ENCODE assay signal across 9 cellular contexts in genomic region chr17:50564916-50565315, GRCh38. TPM values are rescaled to one million over a fixed set of nuclear protein-coding genes. Genes with fewer than 3 reads are reported as not detected.
A peak's percentile ranks its signal among the peaks of the same experiment; 100 is the strongest.
DNase-seq lines count a peak whose midpoint lies in the region; ATAC-seq, FAIRE-seq and TF ChIP-seq lines count a peak whose summit lies in the region.
"Had no signal": no experiment of that assay in that cellular context is flagged by ENCODE, and none has a peak within 500 bp of the region (broad histone marks: within the 10 kb centered on the region; RNA-seq: fewer than 3 reads in every experiment).

No MANE protein-coding gene starts in this region.

- no peaks in the 10 kb centered on the region for H3K9me3 Mint-ChIP-seq in stimulated activated naive B cell treated with anti-CD40 and anti-IgM and Interleukin-4, amounts not matched to agents 10 μg/mL and 1 μg/mL and 100 μg/mL, for 72 hours
- H3K9me3 Mint-ChIP-seq in activated CD8-positive, alpha-beta memory T cell treated with anti-CD3 and anti-CD28 coated beads, Interleukin-2, amount 10 ng/mL, durations not matched to agents 7 days and 5 days (ENCODE audit: low read depth): no peaks in the 10 kb centered on the region
- H3K9me3 Mint-ChIP-seq: activated T-helper 17 cell treated with anti-CD3 and anti-CD28 coated beads, Interleukin-2, amount 50 U/mL, for 72 hours had no signal

- peaks cover 65 to 78% of the 10 kb centered on the region in 2 donors for H3K27me3 Mint-ChIP-seq in stimulated activated naive B cell treated with anti-CD40 and anti-IgM and Interleukin-4, amounts not matched to agents 10 μg/mL and 1 μg/mL and 100 μg/mL, for 72 hours
- H3K27me3 Mint-ChIP-seq in activated CD8-positive, alpha-beta memory T cell treated with anti-CD3 and anti-CD28 coated beads, Interleukin-2, amount 10 ng/mL, durations not matched to agents 7 days and 5 days: peaks cover 61% of the 10 kb centered on the region

- H4K20me1 ChIP-seq in endothelial cell of umbilical vein (replicated peaks; ENCODE audit: control insufficient read depth, extremely low read depth, insufficient read depth, low read length): no peaks in the 10 kb centered on the region

- no peaks in the 10 kb centered on the region for H3K36me3 ChIP-seq in endothelial cell of umbilical vein (ENCODE audit: control insufficient read depth in 2 of 2, extremely low read depth in 1 of 2, insufficient read depth in 2 of 2, low read length in 2 of 2)

- POLR2A ChIA-PET in endothelial cell of umbilical vein (lab: Charles Lee): no interaction called here

- H3K9ac ChIP-seq in endothelial cell of umbilical vein (replicated peaks; ENCODE audit: extremely low read depth, insufficient read depth, low read length): no peak overlapping the region

- H3K27me3 ChIP-seq in endothelial cell of umbilical vein (ENCODE audit: control insufficient read depth in 2 of 2, insufficient read depth in 2 of 2, low read length in 2 of 2): peaks cover 37 to 43% of the 10 kb centered on the region in 2 experiments

- no peaks in the 10 kb centered on the region for H3K9me3 ChIP-seq in endothelial cell of umbilical vein (replicated peaks; ENCODE audit: control insufficient read depth, insufficient read depth, low read length)

- TF ChIP-seq POLR2A in endothelial cell of umbilical vein (IDR thresholded peaks at IDR 0.05; ENCODE audit: low read depth, low read length): no peak

- no peak for ATAC-seq in GM18868 (IDR thresholded peaks at IDR 0.05; ENCODE audit: unreplicated experiment)
- no peak for ATAC-seq in stimulated activated naive B cell treated with anti-CD40 and anti-IgM and Interleukin-4, amounts not matched to agents 10 μg/mL and 1 μg/mL and 100 μg/mL, for 72 hours (replicated peaks)
- no peak for ATAC-seq in activated CD8-positive, alpha-beta memory T cell treated with anti-CD3 and anti-CD28 coated beads, Interleukin-2, amount 10 ng/mL, durations not matched to agents 7 days and 5 days
- ATAC-seq: activated T-helper 17 cell treated with anti-CD3 and anti-CD28 coated beads, Interleukin-2, amount 50 U/mL, for 72 hours had no signal

- H3K27ac ChIP-seq in endothelial cell of umbilical vein (ENCODE audit: insufficient read depth, low read depth, low read length): no peak overlapping the region

- peaks cover 7% of the 10 kb centered on the region for H3K4me1 ChIP-seq in endothelial cell of umbilical vein (ENCODE audit: control insufficient read depth, extremely low read depth, insufficient read depth, low read length)

- DNase-seq in D341Med (ENCODE audit: low spot score) (peak; percentile 76), NCI-H1694 (lab: John Stamatoyannopoulos, UW) (peak; percentile 68), endothelial cell of umbilical vein (ENCODE audit: low read depth, low spot score) (no peak), nucleus accumbens (lab: John Stamatoyannopoulos, UW) (peak in 36 of 56 donors; percentile 2 to 77 (median 31)), NCI-H187 (lab: John Stamatoyannopoulos, UW) (no peak)
- DNase-seq in stimulated activated naive B cell treated with anti-CD40 and anti-IgM and Interleukin-4, amounts not matched to agents 10 μg/mL and 1 μg/mL and 100 μg/mL, for 72 hours: no peak
- DNase-seq in activated CD8-positive, alpha-beta memory T cell treated with anti-CD3 and anti-CD28 coated beads, Interleukin-2, amount 10 ng/mL, durations not matched to agents 7 days and 5 days: no peak

- dilution Hi-C loops in endothelial cell of umbilical vein (cut with MboI; ENCODE audit: extremely low pct_ligation_motif_present, low sequenced_read_pairs): no loop called here

- no peaks in the 10 kb centered on the region for H3K79me2 ChIP-seq in endothelial cell of umbilical vein (ENCODE audit: control insufficient read depth, insufficient read depth, low read length)

- TF ChIP-seq CTCF in endothelial cell of umbilical vein (IDR thresholded peaks at IDR 0.05; ENCODE audit: extremely low read depth in 1 of 2, insufficient read depth in 1 of 2, low read depth in 1 of 2, low read length in 2 of 2): no peak

- H3K4me2 ChIP-seq in endothelial cell of umbilical vein (ENCODE audit: insufficient read depth, low read length): no peak overlapping the region

- CTCF ChIA-PET in endothelial cell of umbilical vein (lab: Charles Lee): interaction anchor here (1.4 to 2.5 kb wide), 4 partner anchors 9 to 140 kb away, joined by 3 to 8 read pairs (median 4); no protein-coding TSS in a partner anchor
- CTCF ChIA-PET in activated CD8-positive, alpha-beta memory T cell treated with anti-CD3 and anti-CD28 coated beads, Interleukin-2, amount 10 ng/mL, durations not matched to agents 7 days and 5 days (lab: Charles Lee): no interaction called here

- H3K27ac Mint-ChIP-seq in stimulated activated naive B cell treated with anti-CD40 and anti-IgM and Interleukin-4, amounts not matched to agents 10 μg/mL and 1 μg/mL and 100 μg/mL, for 72 hours: no peak overlapping the region
- no peak overlapping the region for H3K27ac Mint-ChIP-seq in activated CD8-positive, alpha-beta memory T cell treated with anti-CD3 and anti-CD28 coated beads, Interleukin-2, amount 10 ng/mL, durations not matched to agents 7 days and 5 days

- FAIRE-seq in endothelial cell of umbilical vein (lab: Jason Lieb, UNC): no peak

- no peak overlapping the region for H3K4me3 ChIP-seq in endothelial cell of umbilical vein (replicated peaks in 1 of 3; ENCODE audit: insufficient read depth in 1 of 3, low read depth in 1 of 3, low read length in 3 of 3)

- no TSS peak for BruUV-seq in endothelial cell of umbilical vein (replicated peaks; lab: Mats Ljungman, UMichigan)

- intact Hi-C loops in endothelial cell of umbilical vein (cut with micrococcal nuclease): loop anchor here (5.0 kb wide), 2 partner anchors 37 to 52 kb away; no protein-coding TSS in a partner anchor

- no peak overlapping the region for H3K4me3 Mint-ChIP-seq in stimulated activated naive B cell treated with anti-CD40 and anti-IgM and Interleukin-4, amounts not matched to agents 10 μg/mL and 1 μg/mL and 100 μg/mL, for 72 hours
- no peak overlapping the region for H3K4me3 Mint-ChIP-seq in activated CD8-positive, alpha-beta memory T cell treated with anti-CD3 and anti-CD28 coated beads, Interleukin-2, amount 10 ng/mL, durations not matched to agents 7 days and 5 days
- H3K4me3 Mint-ChIP-seq: activated T-helper 17 cell treated with anti-CD3 and anti-CD28 coated beads, Interleukin-2, amount 50 U/mL, for 72 hours had no signal

- no peaks in the 10 kb centered on the region for H3K9me1 ChIP-seq in endothelial cell of umbilical vein (replicated peaks; ENCODE audit: control insufficient read depth, extremely low read depth, insufficient read depth, low read length)

- peaks cover 16 to 29% of the 10 kb centered on the region in 2 donors for H3K4me1 Mint-ChIP-seq in stimulated activated naive B cell treated with anti-CD40 and anti-IgM and Interleukin-4, amounts not matched to agents 10 μg/mL and 1 μg/mL and 100 μg/mL, for 72 hours
- peaks cover 7% of the 10 kb centered on the region for H3K4me1 Mint-ChIP-seq in activated CD8-positive, alpha-beta memory T cell treated with anti-CD3 and anti-CD28 coated beads, Interleukin-2, amount 10 ng/mL, durations not matched to agents 7 days and 5 days

- H2AFZ ChIP-seq in endothelial cell of umbilical vein (ENCODE audit: low read depth, low read length): no peak overlapping the region

- no peaks in the 10 kb centered on the region for H3K36me3 Mint-ChIP-seq in stimulated activated naive B cell treated with anti-CD40 and anti-IgM and Interleukin-4, amounts not matched to agents 10 μg/mL and 1 μg/mL and 100 μg/mL, for 72 hours
- H3K36me3 Mint-ChIP-seq in activated CD8-positive, alpha-beta memory T cell treated with anti-CD3 and anti-CD28 coated beads, Interleukin-2, amount 10 ng/mL, durations not matched to agents 7 days and 5 days: no peaks in the 10 kb centered on the region

RNA-seq across cellular contexts. Expression of gene CACNA1G, which starts 4.4 kb away (rescaled TPM):
- total RNA-seq in endothelial cell of umbilical vein: not detected in 2 replicates
- not detected in 2 replicates for polyA plus RNA-seq in endothelial cell of umbilical vein
- 0.03 TPM in 1 of 2 replicates, not detected in the other for polyA plus RNA-seq in endothelial cell of umbilical vein (2011; cell fraction: cytosol; rRNA removed)
- polyA plus RNA-seq in endothelial cell of umbilical vein (2011; cell fraction: nucleus; rRNA removed): 0.03 TPM in 1 of 2 replicates, not detected in the other
- not detected in 2 replicates for polyA plus RNA-seq in endothelial cell of umbilical vein (2012)
- polyA minus RNA-seq in endothelial cell of umbilical vein: not detected in 2 replicates
- polyA minus RNA-seq in endothelial cell of umbilical vein (2011; cell fraction: cytosol; rRNA and poly(A)+ RNA removed): not detected
- polyA minus RNA-seq in endothelial cell of umbilical vein (2011; cell fraction: nucleus; rRNA and poly(A)+ RNA removed): not detected in 2 replicates
- not detected for total RNA-seq in activated CD8-positive, alpha-beta memory T cell treated with anti-CD3 and anti-CD28 coated beads, Interleukin-2, amount 10 ng/mL, durations not matched to agents 7 days and 5 days

RNA-seq across cellular contexts. Expression of gene SPATA20, which starts 17.9 kb away (rescaled TPM):
- 31.4 and 42.3 TPM in 2 replicates for total RNA-seq in endothelial cell of umbilical vein
- 51.5 and 52.7 TPM in 2 replicates for polyA plus RNA-seq in endothelial cell of umbilical vein
- polyA plus RNA-seq in endothelial cell of umbilical vein (2011; cell fraction: cytosol; rRNA removed): 19.0 and 26.3 TPM in 2 replicates
- 199 and 245 TPM in 2 replicates for polyA plus RNA-seq in endothelial cell of umbilical vein (2011; cell fraction: nucleus; rRNA removed)
- 35.5 and 58.2 TPM in 2 replicates for polyA plus RNA-seq in endothelial cell of umbilical vein (2012)
- polyA minus RNA-seq in endothelial cell of umbilical vein: 44.0 and 45.6 TPM in 2 replicates
- 3.7 TPM for polyA minus RNA-seq in endothelial cell of umbilical vein (2011; cell fraction: cytosol; rRNA and poly(A)+ RNA removed)
- 52.6 and 72.8 TPM in 2 replicates for polyA minus RNA-seq in endothelial cell of umbilical vein (2011; cell fraction: nucleus; rRNA and poly(A)+ RNA removed)
- 10 to 100 TPM; 29.9 to 35.2 TPM for total RNA-seq in activated CD8-positive, alpha-beta memory T cell treated with anti-CD3 and anti-CD28 coated beads, Interleukin-2, amount 10 ng/mL, durations not matched to agents 7 days and 5 days

RNA-seq across cellular contexts. Expression of gene EPN3, which starts 32.4 kb away (rescaled TPM):
- not detected in 2 replicates for total RNA-seq in endothelial cell of umbilical vein
- not detected in 2 replicates for polyA plus RNA-seq in endothelial cell of umbilical vein
- 0.03 TPM in 1 of 2 replicates, not detected in the other for polyA plus RNA-seq in endothelial cell of umbilical vein (2011; cell fraction: cytosol; rRNA removed)
- polyA plus RNA-seq in endothelial cell of umbilical vein (2011; cell fraction: nucleus; rRNA removed): 0.07 TPM in 1 of 2 replicates, not detected in the other
- polyA plus RNA-seq in endothelial cell of umbilical vein (2012): 0.13 TPM in 1 of 2 replicates, not detected in the other
- polyA minus RNA-seq in endothelial cell of umbilical vein: not detected in 2 replicates
- not detected for polyA minus RNA-seq in endothelial cell of umbilical vein (2011; cell fraction: cytosol; rRNA and poly(A)+ RNA removed)
- polyA minus RNA-seq in endothelial cell of umbilical vein (2011; cell fraction: nucleus; rRNA and poly(A)+ RNA removed): not detected in 2 replicates
- total RNA-seq in activated CD8-positive, alpha-beta memory T cell treated with anti-CD3 and anti-CD28 coated beads, Interleukin-2, amount 10 ng/mL, durations not matched to agents 7 days and 5 days: not detected
- total RNA-seq: activated T-helper 17 cell treated with anti-CD3 and anti-CD28 coated beads, Interleukin-2, amount 50 U/mL, for 72 hours had no signal

RNA-seq across cellular contexts. Expression of gene MYCBPAP, which starts 56.7 kb away (rescaled TPM):
- 0.25 and 0.66 TPM in 2 replicates for total RNA-seq in endothelial cell of umbilical vein
- polyA plus RNA-seq in endothelial cell of umbilical vein: 0.05 and 0.40 TPM in 2 replicates
- 0.22 and 0.27 TPM in 2 replicates for polyA plus RNA-seq in endothelial cell of umbilical vein (2011; cell fraction: cytosol; rRNA removed)
- 1.6 TPM in 2 replicates for polyA plus RNA-seq in endothelial cell of umbilical vein (2011; cell fraction: nucleus; rRNA removed)
- polyA plus RNA-seq in endothelial cell of umbilical vein (2012): 0.46 and 0.83 TPM in 2 replicates
- polyA minus RNA-seq in endothelial cell of umbilical vein: 0.25 TPM in 1 of 2 replicates, not detected in the other
- polyA minus RNA-seq in endothelial cell of umbilical vein (2011; cell fraction: cytosol; rRNA and poly(A)+ RNA removed): not detected
- polyA minus RNA-seq in endothelial cell of umbilical vein (2011; cell fraction: nucleus; rRNA and poly(A)+ RNA removed): 0.38 and 1.4 TPM in 2 replicates
- 10 to 100 TPM in 1 of 2 experiments, 1 to 10 TPM in 1; 6.7 to 13.9 TPM for total RNA-seq in activated CD8-positive, alpha-beta memory T cell treated with anti-CD3 and anti-CD28 coated beads, Interleukin-2, amount 10 ng/mL, durations not matched to agents 7 days and 5 days

Comparison
In these comparisons a context has a peak if more than half of its experiments do, and no peak if none do; other contexts are left out.
1. DNase-seq: peak in D341Med (single experiment), NCI-H1694 (single experiment) and nucleus accumbens (36 of 56); none in endothelial cell of umbilical vein (single experiment), stimulated activated naive B cell treated with anti-CD40 and anti-IgM and Interleukin-4, amounts not matched to agents 10 μg/mL and 1 μg/mL and 100 μg/mL, for 72 hours (single experiment), activated CD8-positive, alpha-beta memory T cell treated with anti-CD3 and anti-CD28 coated beads, Interleukin-2, amount 10 ng/mL, durations not matched to agents 7 days and 5 days (single experiment) and NCI-H187 (0 of 2).